17 cellular contexts compared by ENCODE assay signal in genomic region chr6:2834262-2834661, GRCh38. TPM values are rescaled to one million over a fixed set of nuclear protein-coding genes. Genes with fewer than 3 reads are reported as not detected.
DNase-seq lines count a peak whose midpoint lies in the region; ATAC-seq, FAIRE-seq and TF ChIP-seq lines count a peak whose summit lies in the region.
"Had no signal": no experiment of that assay in that cellular context is flagged by ENCODE, and none has a peak within 500 bp of the region (broad histone marks: within the 10 kb centered on the region; RNA-seq: fewer than 3 reads in every experiment).

No MANE protein-coding gene starts in this region.

- no peak for TF ChIP-seq CTCF in Calu3 (IDR thresholded peaks at IDR 0.05; ENCODE audit: unreplicated experiment)
- no peak for TF ChIP-seq CTCF in HEK293 (tag by site-specific recombination; IDR thresholded peaks at IDR 0.05)
- TF ChIP-seq CTCF in K562 (IDR thresholded peaks at IDR 0.05 in 2 of 3, conservative IDR thresholded peaks at IDR 0.05 in 1 of 3; ENCODE audit: insufficient read depth in 2 of 3, low read depth in 1 of 3, low read length in 3 of 3), result no peak

- no peaks in the 10 kb centered on the region for H4K20me1 ChIP-seq in K562 (replicated peaks; ENCODE audit: control insufficient read depth, insufficient read depth, low read length)

- no peak overlapping the region for H2AFZ ChIP-seq in K562 (ENCODE audit: low read depth, low read length)

- intact Hi-C loops in Calu3 (cut with micrococcal nuclease; ENCODE audit: unreplicated experiment), result no loop called here
- intact Hi-C loops in K562 (cut with micrococcal nuclease), result no loop called here

- FAIRE-seq in K562 (lab: Jason Lieb, UNC), result no peak
- FAIRE-seq: A549, D721Med, G401.6, H54 had no signal

- H3K27ac Mint-ChIP-seq in Calu3 (ENCODE audit: unreplicated experiment), result peak overlapping the region; percentile 17
- peak overlapping the region; percentile 54 to 76 for H3K27ac Mint-ChIP-seq in natural killer cell treated with Interleukin-12 subunit alpha and Interleukin-12 subunit beta and Interleukin-15 and Interleukin-18, amount 100 ng/mL, for 72 hours

- H3K27me3 ChIP-seq in K562 (ENCODE audit: control insufficient read depth in 2 of 2, insufficient read depth in 2 of 2, low read length in 2 of 2), result no peaks in the 10 kb centered on the region
- H3K27me3 ChIP-seq: BE2C had no signal

- peak; percentile 54 for TF ChIP-seq POLR2A in K562 (conservative IDR thresholded peaks at IDR 0.05)

- H3K9me3 ChIP-seq in HEK293 (ENCODE audit: control insufficient read depth, insufficient read depth, low read depth, low read length) (no peaks in the 10 kb centered on the region), K562 (replicated peaks; ENCODE audit: control insufficient read depth, insufficient read depth, low read depth, low read length) (no peaks in the 10 kb centered on the region)
- H3K9me3 ChIP-seq: A549, BE2C had no signal

- H3K4me1 ChIP-seq in HEK293 (ENCODE audit: control insufficient read depth, insufficient read depth, low read length), result peaks cover 8% of the 10 kb centered on the region
- H3K4me1 ChIP-seq in K562 (replicated peaks in 1 of 2; ENCODE audit: control insufficient read depth in 2 of 2, insufficient read depth in 2 of 2, low read length in 2 of 2), result peaks cover under 1 to 3% of the 10 kb centered on the region in 2 experiments; a peak in 3 of 5 replicates
- H3K4me1 ChIP-seq: BE2C had no signal

- no peak overlapping the region for H3K4me3 ChIP-seq in HEK293 (ENCODE audit: low read depth, low read length)
- H3K4me3 ChIP-seq in K562, result no peak overlapping the region
- H3K4me3 ChIP-seq: A549 had no signal

- no peak for ATAC-seq in K562
- ATAC-seq in natural killer cell treated with Interleukin-12 subunit alpha and Interleukin-12 subunit beta and Interleukin-15 and Interleukin-18, amount 100 ng/mL, for 72 hours, result no peak
- no peak for ATAC-seq in GM19023 (IDR thresholded peaks at IDR 0.05; ENCODE audit: unreplicated experiment)
- ATAC-seq: A549 had no signal

- TF ChIP-seq RAD21 in K562 (CRISPR knock-in tag; conservative IDR thresholded peaks at IDR 0.05 in 1 of 2, IDR thresholded peaks at IDR 0.05 in 1 of 2), result no peak

- in situ Hi-C loops in K562 (cut with MboI), result no loop called here

- H3K4me3 Mint-ChIP-seq in Calu3 (ENCODE audit: low read depth, unreplicated experiment), result no peak overlapping the region
- no peak overlapping the region for H3K4me3 Mint-ChIP-seq in natural killer cell treated with Interleukin-12 subunit alpha and Interleukin-12 subunit beta and Interleukin-15 and Interleukin-18, amount 100 ng/mL, for 72 hours
- H3K4me3 Mint-ChIP-seq: CD4-positive, alpha-beta memory T cell had no signal

- CTCF ChIA-PET in Calu3 (lab: Charles Lee) (no interaction called here), HEK293 (lab: Yijun Ruan, JAX) (interaction anchor here (0.6 to 2.2 kb wide), 4 partner anchors 11 to 98 kb away, joined by 3 to 8 read pairs (median 4); no protein-coding TSS in a partner anchor), K562 (lab: Yijun Ruan, JAX; ENCODE audit: low intra/inter-chr PET ratio) (no interaction called here)

- no peaks in the 10 kb centered on the region for H3K9me3 Mint-ChIP-seq in Calu3 (ENCODE audit: low read depth, unreplicated experiment)
- no peaks in the 10 kb centered on the region for H3K9me3 Mint-ChIP-seq in natural killer cell treated with Interleukin-12 subunit alpha and Interleukin-12 subunit beta and Interleukin-15 and Interleukin-18, amount 100 ng/mL, for 72 hours

- peaks cover 17% of the 10 kb centered on the region for H3K4me1 Mint-ChIP-seq in Calu3 (ENCODE audit: low read depth, unreplicated experiment)
- H3K4me1 Mint-ChIP-seq in natural killer cell treated with Interleukin-12 subunit alpha and Interleukin-12 subunit beta and Interleukin-15 and Interleukin-18, amount 100 ng/mL, for 72 hours (ENCODE audit: low read depth in 2 of 2), result peaks cover 55% of the 10 kb centered on the region in 2 donors

- H3K27me3 Mint-ChIP-seq in Calu3 (ENCODE audit: unreplicated experiment), result no peaks in the 10 kb centered on the region
- no peaks in the 10 kb centered on the region for H3K27me3 Mint-ChIP-seq in natural killer cell treated with Interleukin-12 subunit alpha and Interleukin-12 subunit beta and Interleukin-15 and Interleukin-18, amount 100 ng/mL, for 72 hours
- H3K27me3 Mint-ChIP-seq: CD4-positive, alpha-beta memory T cell had no signal

- H3K36me3 Mint-ChIP-seq in Calu3 (ENCODE audit: insufficient read depth, unreplicated experiment), result peaks cover 71% of the 10 kb centered on the region
- peaks cover 33% of the 10 kb centered on the region for H3K36me3 Mint-ChIP-seq in natural killer cell treated with Interleukin-12 subunit alpha and Interleukin-12 subunit beta and Interleukin-15 and Interleukin-18, amount 100 ng/mL, for 72 hours

- BruUV-seq in Calu3 (replicated peaks; lab: Mats Ljungman, UMichigan) (no TSS peak), K562 (replicated peaks; lab: Mats Ljungman, UMichigan) (no TSS peak)

- H3K9me1 ChIP-seq in K562 (ENCODE audit: control insufficient read depth, insufficient read depth, low read length), result no peaks in the 10 kb centered on the region

- no peak for TF ChIP-seq EP300 in K562 (IDR thresholded peaks at IDR 0.05; ENCODE audit: low read length)

- no peak for DNase-seq in Calu3
- no peak for DNase-seq in K562 (ENCODE audit: extremely low read depth in 1 of 4, low spot score in 3 of 4)
- DNase-seq in natural killer cell treated with Interleukin-12 subunit alpha and Interleukin-12 subunit beta and Interleukin-15 and Interleukin-18, amount 100 ng/mL, for 72 hours (ENCODE audit: low spot score), result no peak
- no peak for DNase-seq in NCI-H226
- DNase-seq in dermis blood vessel endothelial cell, result no peak
- DNase-seq: BE2C; CD4-positive, alpha-beta memory T cell; DMS153; DMS79 treated with DMSO at 0.1 percent for 48 hours; EL had no signal

- H3K79me2 ChIP-seq in K562 (ENCODE audit: control insufficient read depth, insufficient read depth, low read length), result peaks cover 3% of the 10 kb centered on the region; the same call in 1 of the 3 replicates

- H3K27ac ChIP-seq in HEK293 (ENCODE audit: extremely low read depth, low read depth, low read length) (no peak overlapping the region), K562 (ENCODE audit: extremely low read depth, low read depth, low read length) (no peak overlapping the region)
- H3K27ac ChIP-seq: A549, C4-2B had no signal

- H3K36me3 ChIP-seq in HEK293 (ENCODE audit: control insufficient read depth in 2 of 2, insufficient read depth in 1 of 2, low read length in 2 of 2) (peaks cover 4 to 43% of the 10 kb centered on the region in 2 experiments; a peak in 2 of 3 replicates), K562 (ENCODE audit: control insufficient read depth, insufficient read depth, low read length) (peaks cover 59% of the 10 kb centered on the region)
- H3K36me3 ChIP-seq: BE2C had no signal

- no peak overlapping the region for H3K9ac ChIP-seq in K562 (ENCODE audit: insufficient read depth in 1 of 2, low read depth in 2 of 2, low read length in 2 of 2)

- no peak overlapping the region for H3K4me2 ChIP-seq in K562 (ENCODE audit: insufficient read depth, low read length)
- H3K4me2 ChIP-seq: A549 had no signal

- POLR2A ChIA-PET in HEK293 (lab: Yijun Ruan, JAX) (no interaction called here), K562 (lab: Yijun Ruan, JAX) (interaction anchor here (0.8 to 2.3 kb wide), 5 partner anchors 8 to 153 kb away, joined by 3 to 8 read pairs (median 3); no protein-coding TSS in a partner anchor)

TF ChIP-seq in HEK293, 187 proteins besides CTCF, POLR2A, EP300 and RAD21 (continues in another document):
- TF ChIP-seq PBX3 (CRISPR knock-in tag; IDR thresholded peaks at IDR 0.05), result no peak

TF ChIP-seq in K562, 482 proteins besides CTCF, POLR2A, EP300 and RAD21 (continues in another document):
- TF ChIP-seq TFAM (CRISPR knock-in tag; conservative IDR thresholded peaks at IDR 0.05) (no peak), ZNF280B (CRISPR knock-in tag; IDR thresholded peaks at IDR 0.05) (no peak), TAF15 (IDR thresholded peaks at IDR 0.05; ENCODE audit: low read depth, low read length) (no peak), SIX5 (IDR thresholded peaks at IDR 0.05; ENCODE audit: borderline replicate concordance in 1 of 2, insufficient read depth in 1 of 2, low read depth in 1 of 2, low read length in 2 of 2) (no peak)

RNA-seq across cellular contexts. Expression of gene SERPINB1, which starts 7.4 kb away (rescaled TPM):
- total RNA-seq in Calu3 (2022) (56.3 and 78.5 TPM in 2 replicates), K562 (2014; rRNA removed) (36.7 and 41.2 TPM in 2 replicates), K562 (2014; rRNA removed; fragmentation: Illumina TruSeq; extraction: Trizol) (49.3 and 62.5 TPM in 2 replicates), K562 (2015; rRNA removed; fragmentation: Illumina TruSeq; extraction: Trizol) (31.9 and 33.9 TPM in 2 replicates), K562 (2021) (45.6 and 46.5 TPM in 2 replicates), dermis blood vessel endothelial cell (32.2 and 57.8 TPM in 2 replicates)
- 11.1 and 19.1 TPM in 2 replicates for total RNA-seq in K562 (2011; cell fraction: chromatin; rRNA removed; ENCODE audit: low replicate concordance)
- total RNA-seq in K562 (2011; cell fraction: nucleolus; rRNA removed), result 13.9 and 18.2 TPM in 2 replicates
- total RNA-seq in K562 (2011; cell fraction: nucleoplasm; rRNA removed), result 16.9 and 26.9 TPM in 2 replicates
- polyA plus RNA-seq in K562 (2011; rRNA removed) (49.4 and 108 TPM in 2 replicates), K562 (2014; fragmentation: Illumina TruSeq; extraction: Trizol) (57.7 and 78.3 TPM in 2 replicates), K562 (2014; fragmentation: Nextera tagmentation; extraction: Ambion mirVana) (10 to 100 TPM; 63.8 to 68.7 TPM), K562 (2014; rRNA removed) (61.9 and 66.9 TPM in 2 replicates)
- polyA plus RNA-seq in K562 (2011; cell fraction: cytosol; rRNA removed), result 24.3 and 27.5 TPM in 2 replicates
- 22.6 and 24.2 TPM in 2 replicates for polyA plus RNA-seq in K562 (2011; cell fraction: nucleus; rRNA removed)
- polyA plus RNA-seq in K562 (2012), result 44.7 and 93.0 TPM in 2 replicates
- polyA minus RNA-seq in K562 (2011; rRNA and poly(A)+ RNA removed), result 48.6 and 55.2 TPM in 2 replicates
- 25.9 and 43.6 TPM in 2 replicates for polyA minus RNA-seq in K562 (2011; cell fraction: cytosol; rRNA and poly(A)+ RNA removed)
- polyA minus RNA-seq in K562 (2011; cell fraction: nucleus; rRNA and poly(A)+ RNA removed), result 20.3 and 22.5 TPM in 2 replicates
- 100 to 1,000 TPM; 103 to 275 TPM for total RNA-seq in natural killer cell treated with Interleukin-12 subunit alpha and Interleukin-12 subunit beta and Interleukin-15 and Interleukin-18, amount 100 ng/mL, for 72 hours
